7 cellular contexts compared by ENCODE assay signal in genomic region chr9:31084331-31084730, GRCh38.
"Had no signal": no experiment of that assay in that cellular context is flagged by ENCODE, and none has a peak within 500 bp of the region (broad histone marks: within the 10 kb centered on the region; RNA-seq: fewer than 3 reads in every experiment).

No MANE protein-coding gene starts in this region.

- H3K36me3 Mint-ChIP-seq: IgD-negative memory B cell had no signal

- H3K27ac Mint-ChIP-seq: GM23338, H9, IgD-negative memory B cell had no signal

- H3K4me1 Mint-ChIP-seq: IgD-negative memory B cell had no signal

- H2AFZ ChIP-seq: GM23338 had no signal

- DNase-seq: H9, HCEC 1CT, KBM-7 had no signal

- H3K4me3 Mint-ChIP-seq: GM23338, H9, IgD-negative memory B cell had no signal

- H3K4me3 ChIP-seq: GM23338 had no signal

- H3K9me3 Mint-ChIP-seq: GM23338, H9 had no signal

- ATAC-seq: GM23338, HepG2 had no signal

- H3K27ac ChIP-seq: HL-60 had no signal

- H3K4me2 ChIP-seq: GM23338 had no signal

- H3K27me3 Mint-ChIP-seq: IgD-negative memory B cell had no signal
